Comparison of ENCODE assay signal across 9 cellular contexts in genomic region chr3:23762214-23763039, GRCh38. TPM values are rescaled to one million over a fixed set of nuclear protein-coding genes. Genes with fewer than 3 reads are reported as not detected.
A peak's percentile ranks its signal among the peaks of the same experiment; 100 is the strongest.
DNase-seq lines count a peak whose midpoint lies in the region; ATAC-seq, FAIRE-seq and TF ChIP-seq lines count a peak whose summit lies in the region.
"Had no signal": no experiment of that assay in that cellular context is flagged by ENCODE, and none has a peak within 500 bp of the region (broad histone marks: within the 10 kb centered on the region; RNA-seq: fewer than 3 reads in every experiment).

No MANE protein-coding gene starts in this region.

- no peak for FAIRE-seq in astrocyte (lab: Jason Lieb, UNC)

- no peak overlapping the region for H3K27ac ChIP-seq in astrocyte (ENCODE audit: low read depth, low read length)
- H3K27ac ChIP-seq: C4-2B had no signal

- no peaks in the 10 kb centered on the region for H3K36me3 ChIP-seq in astrocyte (ENCODE audit: insufficient read depth, low read length)
- H3K36me3 ChIP-seq in mucosa of descending colon (ENCODE audit: low read depth): no peaks in the 10 kb centered on the region

- H3K79me2 ChIP-seq in astrocyte (ENCODE audit: insufficient read depth, low read length): no peaks in the 10 kb centered on the region

- H3K4me3 ChIP-seq in astrocyte (ENCODE audit: insufficient read depth, low read depth, low read length): no peak overlapping the region
- no peak overlapping the region for H3K4me3 ChIP-seq in mucosa of descending colon

- H3K4me1 Mint-ChIP-seq in activated T-cell treated with anti-CD3 and anti-CD28 coated beads, Interleukin-2, amount 50 U/mL, for 4 hours (ENCODE audit: low read depth): peaks cover 26% of the 10 kb centered on the region
- peaks cover 7% of the 10 kb centered on the region for H3K4me1 Mint-ChIP-seq in astrocyte (ENCODE audit: low read depth, unreplicated experiment)
- H3K4me1 Mint-ChIP-seq in stimulated activated effector memory CD8-positive, alpha-beta T cell treated with anti-CD3 and anti-CD28 coated beads, Interleukin-12 subunit alpha, Interleukin-12 subunit beta, amount 100 ng/mL, for 72 hours: peaks cover 42% of the 10 kb centered on the region

- H3K27me3 ChIP-seq in astrocyte (ENCODE audit: insufficient read depth, low read length): no peaks in the 10 kb centered on the region

- peaks cover 2% of the 10 kb centered on the region for H3K27me3 Mint-ChIP-seq in activated T-cell treated with anti-CD3 and anti-CD28 coated beads, Interleukin-2, amount 50 U/mL, for 4 hours (ENCODE audit: low read depth)
- peaks cover 3% of the 10 kb centered on the region for H3K27me3 Mint-ChIP-seq in astrocyte (ENCODE audit: low read depth, unreplicated experiment)

- no peaks in the 10 kb centered on the region for H3K4me1 ChIP-seq in astrocyte (ENCODE audit: insufficient read depth, low read length)
- H3K4me1 ChIP-seq in mucosa of descending colon (ENCODE audit: low read depth): no peaks in the 10 kb centered on the region

- TF ChIP-seq CTCF in astrocyte (IDR thresholded peaks at IDR 0.05; ENCODE audit: insufficient read depth, low read depth, low read length) (no peak), mucosa of descending colon (IDR thresholded peaks at IDR 0.05) (no peak)

- H3K9ac ChIP-seq in astrocyte (ENCODE audit: low read length): peak overlapping the region; percentile 29

- H3K27ac Mint-ChIP-seq in astrocyte (ENCODE audit: unreplicated experiment): no peak overlapping the region
- H3K27ac Mint-ChIP-seq in stimulated activated effector memory CD8-positive, alpha-beta T cell treated with anti-CD3 and anti-CD28 coated beads, Interleukin-12 subunit alpha, Interleukin-12 subunit beta, amount 100 ng/mL, for 72 hours: peak overlapping the region; percentile 85

- peak in 1 of 2 donors; percentile 70 for ATAC-seq in activated T-cell treated with anti-CD3 and anti-CD28 coated beads, Interleukin-2, amount 50 U/mL, for 4 hours
- ATAC-seq in HG02943 (IDR thresholded peaks at IDR 0.05; ENCODE audit: low read depth, unreplicated experiment): peak; percentile 79
- ATAC-seq in stimulated activated effector memory CD8-positive, alpha-beta T cell treated with anti-CD3 and anti-CD28 coated beads, Interleukin-12 subunit alpha, Interleukin-12 subunit beta, amount 100 ng/mL, for 72 hours: peak; percentile 94
- ATAC-seq in mucosa of descending colon: no peak

- no peak for DNase-seq in activated T-cell treated with anti-CD3 and anti-CD28 coated beads, Interleukin-2, amount 50 U/mL, for 4 hours
- DNase-seq in activated T-cell treated with anti-CD3 and anti-CD28 coated beads for 4 hours (no peak), astrocyte (ENCODE audit: low read depth) (peak; percentile 64), DMS153 (lab: John Stamatoyannopoulos, UW) (no peak), KG1 (lab: John Stamatoyannopoulos, UW) (no peak), mucosa of descending colon (no peak)
- DNase-seq in stimulated activated effector memory CD8-positive, alpha-beta T cell treated with anti-CD3 and anti-CD28 coated beads, Interleukin-12 subunit alpha, Interleukin-12 subunit beta, amount 100 ng/mL, for 72 hours (ENCODE audit: low spot score in 2 of 2): peak in 1 of 2 donors; percentile 62

- H3K4me3 Mint-ChIP-seq in activated T-cell treated with anti-CD3 and anti-CD28 coated beads, Interleukin-2, amount 50 U/mL, for 4 hours: peak overlapping the region; percentile 0
- no peak overlapping the region for H3K4me3 Mint-ChIP-seq in astrocyte (ENCODE audit: unreplicated experiment)
- H3K4me3 Mint-ChIP-seq in stimulated activated effector memory CD8-positive, alpha-beta T cell treated with anti-CD3 and anti-CD28 coated beads, Interleukin-12 subunit alpha, Interleukin-12 subunit beta, amount 100 ng/mL, for 72 hours: peak overlapping the region; percentile 22

- H3K9me3 Mint-ChIP-seq in activated T-cell treated with anti-CD3 and anti-CD28 coated beads, Interleukin-2, amount 50 U/mL, for 4 hours: no peaks in the 10 kb centered on the region
- no peaks in the 10 kb centered on the region for H3K9me3 Mint-ChIP-seq in astrocyte (ENCODE audit: unreplicated experiment)
- no peaks in the 10 kb centered on the region for H3K9me3 Mint-ChIP-seq in stimulated activated effector memory CD8-positive, alpha-beta T cell treated with anti-CD3 and anti-CD28 coated beads, Interleukin-12 subunit alpha, Interleukin-12 subunit beta, amount 100 ng/mL, for 72 hours

- H3K36me3 Mint-ChIP-seq in activated T-cell treated with anti-CD3 and anti-CD28 coated beads, Interleukin-2, amount 50 U/mL, for 4 hours (ENCODE audit: insufficient read depth): no peaks in the 10 kb centered on the region
- H3K36me3 Mint-ChIP-seq in astrocyte (ENCODE audit: low read depth, unreplicated experiment): no peaks in the 10 kb centered on the region
- no peaks in the 10 kb centered on the region for H3K36me3 Mint-ChIP-seq in stimulated activated effector memory CD8-positive, alpha-beta T cell treated with anti-CD3 and anti-CD28 coated beads, Interleukin-12 subunit alpha, Interleukin-12 subunit beta, amount 100 ng/mL, for 72 hours

- peak overlapping the region; percentile 63 for H2AFZ ChIP-seq in astrocyte (ENCODE audit: low read depth, low read length)

- H3K9me3 ChIP-seq in astrocyte (ENCODE audit: insufficient read depth, low read depth, low read length) (no peaks in the 10 kb centered on the region), mucosa of descending colon (no peaks in the 10 kb centered on the region)

- H4K20me1 ChIP-seq in astrocyte (ENCODE audit: insufficient read depth, low read length): no peaks in the 10 kb centered on the region

- intact Hi-C loops in mucosa of descending colon (cut with DNase I, micrococcal nuclease): no loop called here

- peak overlapping the region; percentile 72 for H3K4me2 ChIP-seq in astrocyte (ENCODE audit: low read length)

RNA-seq across cellular contexts. Expression of gene UBE2E1, which starts 43.3 kb away (rescaled TPM):
- 10 to 100 TPM; 52.9 to 56.3 (median 54.1) TPM for total RNA-seq in activated T-cell treated with anti-CD3 and anti-CD28 coated beads, Interleukin-2, amount 50 U/mL, for 4 hours
- total RNA-seq in astrocyte: 145 and 150 TPM in 2 replicates
- total RNA-seq in mucosa of descending colon: 100 to 1,000 TPM in 1 of 3 donors, 10 to 100 TPM in 2; 84.7 to 111 (median 86.8) TPM
